ENCODE assay signal across 12 cellular contexts in genomic region chr9:134541373-134541747, GRCh38.
DNase-seq lines count a peak whose midpoint lies in the region; ATAC-seq, FAIRE-seq and TF ChIP-seq lines count a peak whose summit lies in the region.
"Had no signal": no experiment of that assay in that cellular context is flagged by ENCODE, and none has a peak within 500 bp of the region (broad histone marks: within the 10 kb centered on the region; RNA-seq: fewer than 3 reads in every experiment).

No MANE protein-coding gene starts in this region.

- in situ Hi-C loops in HepG2 (cut with HindIII; ENCODE audit: extremely low pct_ligation_motif_present, low pct_unique_long_range_greater_than_20kb): no loop called here

- intact Hi-C loops in HepG2 (cut with micrococcal nuclease; ENCODE audit: unreplicated experiment): no loop called here
- intact Hi-C loops in right lobe of liver (cut with DNase I): no loop called here
- intact Hi-C loops in mucosa of descending colon (cut with DNase I, micrococcal nuclease): no loop called here
- intact Hi-C loops in posterior vena cava (cut with DNase I): no loop called here
- intact Hi-C loops in tibial artery (cut with DNase I; ENCODE audit: low total_unique reads): no loop called here

- no peak for FAIRE-seq in HepG2 (lab: Jason Lieb, UNC)

- H3K4me1 ChIP-seq in HepG2 (ENCODE audit: insufficient read depth, low read length) (no peaks in the 10 kb centered on the region), right lobe of liver (no peaks in the 10 kb centered on the region), mucosa of descending colon (ENCODE audit: low read depth) (no peaks in the 10 kb centered on the region), tibial artery (peaks cover 0 to 28% (median 17%) of the 10 kb centered on the region in 4 donors)

- ATAC-seq in HepG2: no peak
- ATAC-seq in right lobe of liver: no peak
- no peak for ATAC-seq in mucosa of descending colon
- ATAC-seq: HCT116 had no signal

- CTCF ChIA-PET in HepG2 (lab: Yijun Ruan, JAX; ENCODE audit: low intra/inter-chr PET ratio, low total read pairs): no interaction called here

- DNase-seq in HepG2 (ENCODE audit: low spot score) (no peak), right lobe of liver (no peak), mucosa of descending colon (peak in 2 of 3 donors; percentile 4 to 18), posterior vena cava (ENCODE audit: low spot score) (peak; percentile 26), MV-4-11 (lab: John Stamatoyannopoulos, UW) (no peak), HUDEP-2 (lab: John Stamatoyannopoulos, UW; ENCODE audit: unreplicated experiment in 76 of 76) (no peak), tibial artery (no peak)
- DNase-seq: ACHN; CD4-positive, CD25-positive, alpha-beta regulatory T cell had no signal

- H3K9ac ChIP-seq in HepG2 (ENCODE audit: insufficient read depth, low read depth, low read length): no peak overlapping the region
- H3K9ac ChIP-seq: BLaER1 treated with 17β-estradiol and CSF1 and Interleukin-3, amounts not matched to agents 10 nM and 100 nM had no signal

- H3K36me3 ChIP-seq in HepG2 (replicated peaks in 1 of 2; ENCODE audit: control insufficient read depth in 1 of 2, insufficient read depth in 2 of 2, low read length in 2 of 2): no peaks in the 10 kb centered on the region
- H3K36me3 ChIP-seq in right lobe of liver: no peaks in the 10 kb centered on the region
- H3K36me3 ChIP-seq in mucosa of descending colon (ENCODE audit: low read depth): no peaks in the 10 kb centered on the region
- H3K36me3 ChIP-seq in tibial artery: no peaks in the 10 kb centered on the region
- H3K36me3 ChIP-seq: BLaER1 treated with 17β-estradiol and CSF1 and Interleukin-3, amounts not matched to agents 10 nM and 100 nM had no signal

- WGBS in HepG2 (ENCODE audit: low lambda C conversion rate): 40% methylated on average over 6 of the region's 10 CpGs
- 71% methylated on average over 4 of the region's 10 CpGs for WGBS in right lobe of liver (ENCODE audit: insufficient coverage, low coverage, low lambda C conversion rate, missing lambda C conversion rate)

- BruUV-seq in HepG2 (replicated peaks; lab: Mats Ljungman, UMichigan): no TSS peak

- no peak for TF ChIP-seq EP300 in HepG2 (IDR thresholded peaks at IDR 0.05; ENCODE audit: low read depth in 2 of 2, low read length in 2 of 2)
- no peak for TF ChIP-seq EP300 in HepG2 (CRISPR knock-in tag; IDR thresholded peaks at IDR 0.05; ENCODE audit: borderline replicate concordance)

- no peak overlapping the region for H2AFZ ChIP-seq in HepG2 (ENCODE audit: low read length)

- TF ChIP-seq POLR2A in HepG2 (IDR thresholded peaks at IDR 0.05; ENCODE audit: insufficient read depth in 1 of 2, low read depth in 2 of 2, low read length in 2 of 2): no peak
- TF ChIP-seq POLR2A in right lobe of liver (IDR thresholded peaks at IDR 0.05): no peak

- H3K79me2 ChIP-seq in HepG2 (ENCODE audit: insufficient read depth, low read length): no peaks in the 10 kb centered on the region

- no peak for TF ChIP-seq CTCF in HepG2 (CRISPR knock-in tag; IDR thresholded peaks at IDR 0.05)
- TF ChIP-seq CTCF in right lobe of liver (IDR thresholded peaks at IDR 0.05): no peak
- no peak for TF ChIP-seq CTCF in mucosa of descending colon (IDR thresholded peaks at IDR 0.05)
- no peak for TF ChIP-seq CTCF in tibial artery (IDR thresholded peaks at IDR 0.05)

- no peak overlapping the region for H3K27ac ChIP-seq in HepG2 (ENCODE audit: extremely low read length, insufficient read depth, low read length)
- H3K27ac ChIP-seq in right lobe of liver: no peak overlapping the region
- no peak overlapping the region for H3K27ac ChIP-seq in tibial artery
- H3K27ac ChIP-seq: BLaER1 treated with 17β-estradiol and CSF1 and Interleukin-3, amounts not matched to agents 10 nM and 100 nM; HL-60 had no signal

- peaks cover 14 to 82% of the 10 kb centered on the region in 2 experiments for H3K27me3 ChIP-seq in HepG2 (ENCODE audit: control insufficient read depth in 1 of 2, insufficient read depth in 2 of 2, low read length in 2 of 2)
- H3K27me3 ChIP-seq in right lobe of liver: no peaks in the 10 kb centered on the region
- H3K27me3 ChIP-seq in tibial artery: peaks cover 0 to 3% of the 10 kb centered on the region in 2 donors

- TF ChIP-seq RAD21 in HepG2 (CRISPR knock-in tag; IDR thresholded peaks at IDR 0.05): no peak

- no peak overlapping the region for H3K4me3 ChIP-seq in HepG2 (replicated peaks in 1 of 3; ENCODE audit: insufficient read depth in 1 of 3, low read depth in 2 of 3, low read length in 3 of 3)
- H3K4me3 ChIP-seq in right lobe of liver: no peak overlapping the region
- no peak overlapping the region for H3K4me3 ChIP-seq in mucosa of descending colon
- no peak overlapping the region for H3K4me3 ChIP-seq in tibial artery
- H3K4me3 ChIP-seq: BLaER1 treated with 17β-estradiol and CSF1 and Interleukin-3, amounts not matched to agents 10 nM and 100 nM had no signal

- no peak overlapping the region for H3K4me2 ChIP-seq in HepG2 (ENCODE audit: low read depth, low read length)
- H3K4me2 ChIP-seq: BLaER1 treated with 17β-estradiol and CSF1 and Interleukin-3, amounts not matched to agents 10 nM and 100 nM had no signal

- POLR2A ChIA-PET in HepG2 (lab: Yijun Ruan, JAX): no interaction called here

- H3K9me3 ChIP-seq in HepG2 (ENCODE audit: low read length): no peaks in the 10 kb centered on the region
- no peaks in the 10 kb centered on the region for H3K9me3 ChIP-seq in right lobe of liver
- H3K9me3 ChIP-seq in mucosa of descending colon: no peaks in the 10 kb centered on the region
- H3K9me3 ChIP-seq in tibial artery: no peaks in the 10 kb centered on the region

- H4K20me1 ChIP-seq in HepG2 (ENCODE audit: insufficient read depth, low read length): no peaks in the 10 kb centered on the region
- H4K20me1 ChIP-seq: BLaER1 treated with 17β-estradiol and CSF1 and Interleukin-3, amounts not matched to agents 10 nM and 100 nM had no signal

TF ChIP-seq in HepG2, 621 proteins besides CTCF, POLR2A, EP300 and RAD21:
- no peak for TF ChIP-seq HNRNPK (IDR thresholded peaks at IDR 0.05; ENCODE audit: low read depth, low read length, poor library complexity, severe bottlenecking)
- peak; percentile 90 for TF ChIP-seq ZNF768 (CRISPR knock-in tag; IDR thresholded peaks at IDR 0.05)

Comparison
In these comparisons a context has a peak if more than half of its experiments do, and no peak if none do; other contexts are left out.
1. DNase-seq: peak in mucosa of descending colon (2 of 3) and posterior vena cava (single experiment); none in HepG2 (single experiment), right lobe of liver (0 of 3), MV-4-11 (single experiment), HUDEP-2 (0 of 76) and tibial artery (0 of 2).